8 cellular contexts compared by ENCODE assay signal in the genomic region with DNA sequence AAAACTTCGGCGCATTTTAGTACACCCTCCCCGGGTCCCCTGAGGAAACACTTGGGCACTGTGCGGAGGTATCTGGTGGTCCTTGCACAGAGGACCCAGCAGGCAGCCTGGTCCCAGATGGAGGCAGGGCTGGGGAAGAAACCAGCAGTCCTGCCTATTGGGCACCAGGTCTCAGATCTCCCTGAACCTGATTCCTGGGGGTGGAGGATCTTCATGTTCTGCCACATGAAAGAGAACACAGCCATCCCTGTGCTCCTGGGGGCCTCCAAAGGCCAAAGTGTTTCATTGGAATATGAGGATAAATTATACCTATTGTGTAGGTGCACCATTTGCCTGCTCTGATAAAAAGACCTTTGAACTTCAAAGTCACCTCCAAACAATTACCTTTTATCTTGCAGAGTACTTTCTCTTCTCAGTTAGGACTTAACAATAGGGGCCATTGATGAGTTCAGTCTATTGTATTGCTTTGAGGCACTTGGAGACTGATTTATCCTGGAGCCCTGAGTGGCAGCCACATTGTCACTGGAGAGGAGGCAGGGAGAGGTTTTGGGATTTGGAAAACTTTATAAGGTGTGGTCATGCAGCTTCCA. TPM values are rescaled to one million over a fixed set of nuclear protein-coding genes. Genes with fewer than 3 reads are reported as not detected.
DNase-seq lines count a peak whose midpoint lies in the region; ATAC-seq and TF ChIP-seq lines count a peak whose summit lies in the region.

No MANE protein-coding gene starts in this region.

- peak overlapping the region; percentile 65 for H3K4me2 ChIP-seq in DND-41 (ENCODE audit: insufficient read depth, low read length)
- peak overlapping the region; percentile 92 for H3K4me2 ChIP-seq in Loucy (ENCODE audit: low read depth, low read length, poor library complexity, severe bottlenecking)

- H3K27me3 ChIP-seq in DND-41 (ENCODE audit: insufficient read depth, low read length, poor library complexity) (peaks cover 7% of the 10 kb centered on the region), Loucy (ENCODE audit: insufficient read depth, low read length, poor library complexity, severe bottlenecking) (no peaks in the 10 kb centered on the region), ovary (no peaks in the 10 kb centered on the region)

- no peak for TF ChIP-seq EP300 in ovary (IDR thresholded peaks at IDR 0.05)

- peak overlapping the region; percentile 51; the same call in 1 of the 2 replicates for H3K27ac ChIP-seq in DND-41 (ENCODE audit: low read length)
- peak overlapping the region in 1 of 2 donors; percentile 94 for H3K27ac ChIP-seq in ovary

- TF ChIP-seq POLR2A in ovary (IDR thresholded peaks at IDR 0.05): no peak

- H3K36me3 ChIP-seq in DND-41 (ENCODE audit: insufficient read depth, low read length) (peaks cover 29% of the 10 kb centered on the region), Loucy (ENCODE audit: insufficient read depth, low read length) (peaks cover 6% of the 10 kb centered on the region; the same call in 1 of the 2 replicates), ovary (no peaks in the 10 kb centered on the region)

- H3K9ac ChIP-seq in DND-41 (ENCODE audit: low read depth, low read length) (peak overlapping the region; percentile 92), Loucy (ENCODE audit: low read depth, low read length, poor library complexity, severe bottlenecking) (peak overlapping the region; percentile 90)

- 0 out of 2 replicates have a peak, but pooled peaks cover 5% of the 10 kb centered on the region for H3F3A ChIP-seq in Loucy (ENCODE audit: low read depth)

- H3K4me1 ChIP-seq in DND-41 (ENCODE audit: insufficient read depth, low read length) (peaks cover 46% of the 10 kb centered on the region), Loucy (ENCODE audit: insufficient read depth, low read length, poor library complexity, severe bottlenecking) (peaks cover 41% of the 10 kb centered on the region), ovary (ENCODE audit: insufficient read depth) (peaks cover 16% of the 10 kb centered on the region)

- H3K79me2 ChIP-seq in DND-41 (ENCODE audit: insufficient read depth, low read length) (peaks cover 58% of the 10 kb centered on the region), Loucy (ENCODE audit: insufficient read depth, low read length) (peaks cover 64% of the 10 kb centered on the region)

- no peaks in the 10 kb centered on the region for H3K9me2 ChIP-seq in Loucy (replicated peaks; ENCODE audit: low read depth, low read length)

- TF ChIP-seq CTCF in DND-41 (IDR thresholded peaks at IDR 0.05; ENCODE audit: borderline replicate concordance, extremely low read depth, low read length, poor library complexity, severe bottlenecking): no peak
- no peak for TF ChIP-seq CTCF in Loucy (conservative IDR thresholded peaks at IDR 0.05; ENCODE audit: low read length)
- no peak for TF ChIP-seq CTCF in ovary (IDR thresholded peaks at IDR 0.05)

- ATAC-seq in DND-41 (ENCODE audit: insufficient read depth, low read depth): no peak
- no peak for ATAC-seq in HG03025 (IDR thresholded peaks at IDR 0.05; ENCODE audit: low FRiP score, unreplicated experiment)
- ATAC-seq in GM21381 (IDR thresholded peaks at IDR 0.05; ENCODE audit: unreplicated experiment): no peak
- ATAC-seq in esophagus mucosa: no peak

- H2AFZ ChIP-seq in DND-41 (ENCODE audit: low read depth, low read length) (0 out of 2 replicates have a peak overlapping the region, but pooled peaks have one; percentile 12), Loucy (ENCODE audit: low read length) (no peak overlapping the region)

- H4K20me1 ChIP-seq in DND-41 (ENCODE audit: insufficient read depth, low read length) (peaks cover 34% of the 10 kb centered on the region; the same call in 1 of the 2 replicates), Loucy (ENCODE audit: insufficient read depth, low read length, poor library complexity, severe bottlenecking) (peaks cover 44% of the 10 kb centered on the region)

- H3K9me3 ChIP-seq in DND-41 (ENCODE audit: insufficient read depth, low read length, severe bottlenecking) (no peaks in the 10 kb centered on the region), Loucy (ENCODE audit: insufficient read depth, low read depth, low read length) (no peaks in the 10 kb centered on the region), ovary (no peaks in the 10 kb centered on the region)

- intact Hi-C loops in ovary (cut with DNase I): no loop called here

- 27 to 49% (median 48%) methylated on average over 4 of the region's 4 CpGs for WGBS in ovary, 3 donors

- H3K4me3 ChIP-seq in DND-41 (ENCODE audit: low read depth in 1 of 2, low read length in 2 of 2): peak overlapping the region; percentile 64 to 86; a peak in 3 of 4 replicates
- H3K4me3 ChIP-seq in Loucy (ENCODE audit: low read length, poor library complexity, severe bottlenecking): peak overlapping the region; percentile 94
- peak overlapping the region; percentile 64 for H3K4me3 ChIP-seq in ovary

- DNase-seq in DND-41 (no peak), dermis blood vessel endothelial cell (peak; percentile 28), ovary (peak in 2 of 5 donors; percentile 24 to 27), CD1c-positive myeloid dendritic cell (ENCODE audit: extremely low spot score) (no peak)

RNA-seq across cellular contexts. Expression of a gene that starts 1.8 kb away (rescaled TPM):
- total RNA-seq in dermis blood vessel endothelial cell: 299 and 565 TPM in 2 replicates
- 100 to 1,000 TPM in 1 of 7 donors, 10 to 100 TPM in 6; 49.7 to 125 (median 89.6) TPM for total RNA-seq in ovary
- 100 to 1,000 TPM in 1 of 2 donors, 10 to 100 TPM in 1; 79.9 to 221 TPM for polyA plus RNA-seq in ovary
- 21.6 TPM for total RNA-seq in esophagus mucosa
